ENCODE assay signal across 30 cellular contexts in genomic region chr9:76101945-76102344, GRCh38.
"Had no signal": no experiment of that assay in that cellular context is flagged by ENCODE, and none has a peak within 500 bp of the region (broad histone marks: within the 10 kb centered on the region; RNA-seq: fewer than 3 reads in every experiment).

No MANE protein-coding gene starts in this region.

- DNase-seq: activated CD4-positive, alpha-beta T cell treated with anti-CD3 and anti-CD28 coated beads for 36 hours; activated CD4-positive, alpha-beta T cell treated with anti-CD3 and anti-CD28 coated beads, Interleukin-2, amount 50 U/mL, for 1 hour; activated CD8-positive, alpha-beta memory T cell treated with anti-CD3 and anti-CD28 coated beads, Interleukin-2, amount 50 U/mL, for 48 hours; activated CD8-positive, alpha-beta T cell treated with anti-CD3 and anti-CD28 coated beads for 36 hours; activated naive CD4-positive, alpha-beta T cell; activated T-cell treated with anti-CD3 and anti-CD28 coated beads, Interleukin-2, amount 50 U/mL, for 1 hour; amniotic stem cell; body of pancreas; Karpas-422; MM.1S; NCI-H1417; NCI-H1694; NCI-H2029; NCI-H2107; NCI-H2171 treated with DMSO at 0.1 percent for 48 hours; NCI-H226; NCI-H510A; NCI-H69; NK-92 treated with Interleukin-12 subunit alpha and Interleukin-12 subunit beta, amount 100 ng/mL, for 24 hours; OCI-M1; RPMI8226; T-cell; T-helper 2 cell; T1000 had no signal

- FAIRE-seq: K562, TTC549 had no signal

- H3K4me1 ChIP-seq: body of pancreas had no signal

- H3K4me3 Mint-ChIP-seq: activated CD4-positive, alpha-beta T cell treated with anti-CD3 and anti-CD28 coated beads for 36 hours; activated CD8-positive, alpha-beta T cell treated with anti-CD3 and anti-CD28 coated beads for 36 hours; activated naive CD4-positive, alpha-beta T cell treated with anti-CD3 and anti-CD28 coated beads, Interleukin-2, amount 50 U/mL, for 24 hours; T-cell had no signal

- H3K27ac Mint-ChIP-seq: activated CD4-positive, alpha-beta T cell treated with anti-CD3 and anti-CD28 coated beads for 36 hours; activated CD8-positive, alpha-beta T cell treated with anti-CD3 and anti-CD28 coated beads for 36 hours; activated naive CD4-positive, alpha-beta T cell treated with anti-CD3 and anti-CD28 coated beads, Interleukin-2, amount 50 U/mL, for 24 hours; T-cell had no signal

- H3K27me3 ChIP-seq: ascending aorta, body of pancreas had no signal

- H3K9me3 ChIP-seq: ascending aorta, body of pancreas had no signal

- H3K27ac ChIP-seq: body of pancreas, SK-N-MC, VCaP had no signal

- H3K9me3 Mint-ChIP-seq: activated CD8-positive, alpha-beta T cell treated with anti-CD3 and anti-CD28 coated beads for 36 hours; activated naive CD4-positive, alpha-beta T cell treated with anti-CD3 and anti-CD28 coated beads, Interleukin-2, amount 50 U/mL, for 24 hours; T-cell had no signal

- H3K27me3 Mint-ChIP-seq: activated CD4-positive, alpha-beta T cell treated with anti-CD3 and anti-CD28 coated beads for 36 hours; activated CD8-positive, alpha-beta T cell treated with anti-CD3 and anti-CD28 coated beads for 36 hours; activated naive CD4-positive, alpha-beta T cell treated with anti-CD3 and anti-CD28 coated beads, Interleukin-2, amount 50 U/mL, for 24 hours; T-cell had no signal

- H3K4me3 ChIP-seq: ascending aorta, body of pancreas, K562, SK-N-MC had no signal
